12 cellular contexts compared by ENCODE assay signal in the genomic region with DNA sequence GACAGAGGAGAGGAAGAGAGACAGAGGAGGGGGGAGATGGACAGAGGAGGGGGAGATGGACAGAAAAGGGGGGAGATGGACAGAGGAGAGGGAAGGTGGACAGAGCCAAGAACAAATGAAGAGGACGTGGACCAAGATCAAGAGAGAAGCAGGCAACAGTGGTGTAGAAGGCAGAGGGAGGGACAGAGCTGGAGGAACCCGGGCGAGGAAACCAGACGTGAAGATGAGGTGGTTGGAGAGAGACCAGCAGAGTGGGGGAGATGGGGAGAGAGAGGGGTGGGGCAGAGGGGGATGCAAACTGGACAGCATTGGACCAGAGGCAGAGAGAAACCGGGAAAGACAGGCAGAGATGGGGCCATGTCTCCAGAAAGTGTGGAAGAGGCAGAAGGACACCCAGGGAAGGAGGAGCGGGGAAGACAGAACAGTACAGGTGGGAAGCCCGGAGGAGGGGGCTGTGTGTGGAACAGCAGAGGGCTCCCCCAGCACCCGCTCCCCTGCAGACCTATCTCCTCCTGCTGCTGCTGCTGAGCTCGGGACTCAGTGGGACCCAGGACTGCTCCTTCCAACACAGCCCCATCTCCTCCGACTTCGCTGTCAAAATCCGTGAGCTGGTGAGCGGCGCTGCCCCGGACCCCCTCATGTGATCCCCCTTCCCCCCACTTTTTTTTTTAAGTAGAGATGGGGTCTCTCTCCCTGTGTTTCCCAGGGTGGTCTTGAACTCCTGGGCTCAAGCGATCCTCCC. TPM values are rescaled to one million over a fixed set of nuclear protein-coding genes. Genes with fewer than 3 reads are reported as not detected.
A peak's percentile ranks its signal among the peaks of the same experiment; 100 is the strongest.
DNase-seq lines count a peak whose midpoint lies in the region; ATAC-seq, FAIRE-seq and TF ChIP-seq lines count a peak whose summit lies in the region.
"Had no signal": no experiment of that assay in that cellular context is flagged by ENCODE, and none has a peak within 500 bp of the region (broad histone marks: within the 10 kb centered on the region; RNA-seq: fewer than 3 reads in every experiment).

No MANE protein-coding gene starts in this region.

- H3K79me2 ChIP-seq in K562 (ENCODE audit: control insufficient read depth, insufficient read depth, low read length): no peaks in the 10 kb centered on the region
- H3K79me2 ChIP-seq: hepatocyte had no signal

- no peak overlapping the region for H2BK12ac ChIP-seq in neuronal stem cell (ENCODE audit: low read length)

- H3K18ac ChIP-seq in neuronal stem cell (ENCODE audit: low read length): peak overlapping the region; percentile 64

- H4K20me1 ChIP-seq in BLaER1 (no peaks in the 10 kb centered on the region), K562 (replicated peaks; ENCODE audit: control insufficient read depth, insufficient read depth, low read length) (no peaks in the 10 kb centered on the region)

- H3K27me3 Mint-ChIP-seq in HFFc6 (ENCODE audit: insufficient read depth): no peaks in the 10 kb centered on the region

- peak overlapping the region; percentile 89 for H3K4me3 Mint-ChIP-seq in HFFc6

- peak overlapping the region; percentile 89 for H2BK15ac ChIP-seq in neuronal stem cell (ENCODE audit: low read length)

- H3K9me3 ChIP-seq in BLaER1 (no peaks in the 10 kb centered on the region), K562 (replicated peaks; ENCODE audit: control insufficient read depth, insufficient read depth, low read depth, low read length) (no peaks in the 10 kb centered on the region), neuronal stem cell (replicated peaks in 1 of 2; ENCODE audit: control insufficient read depth in 2 of 2, insufficient read depth in 1 of 2, low read depth in 1 of 2, low read length in 2 of 2) (no peaks in the 10 kb centered on the region)
- H3K9me3 ChIP-seq: neutrophil had no signal

- no peak for TF ChIP-seq POLR2A in K562 (conservative IDR thresholded peaks at IDR 0.05)

- no peaks in the 10 kb centered on the region for H3K36me3 Mint-ChIP-seq in HFFc6 (ENCODE audit: low read depth)

- no peak overlapping the region for H4K91ac ChIP-seq in neuronal stem cell (ENCODE audit: low read depth, low read length, poor library complexity)

- no peaks in the 10 kb centered on the region for H3K79me1 ChIP-seq in neuronal stem cell (ENCODE audit: low read depth, low read length)

- no peak overlapping the region for H2BK120ac ChIP-seq in neuronal stem cell (ENCODE audit: low read depth, low read length)

- H3K27ac Mint-ChIP-seq in HFFc6: peak overlapping the region; percentile 84

- H3K4me1 ChIP-seq in BLaER1 (peaks cover 66% of the 10 kb centered on the region), K562 (replicated peaks in 1 of 2; ENCODE audit: control insufficient read depth in 2 of 2, insufficient read depth in 2 of 2, low read length in 2 of 2) (peaks cover 11 to 44% of the 10 kb centered on the region in 2 experiments), neuronal stem cell (ENCODE audit: control insufficient read depth in 2 of 2, insufficient read depth in 1 of 2, low read depth in 1 of 2, low read length in 2 of 2) (peaks cover 2 to 8% of the 10 kb centered on the region in 2 donors)

- H2AK5ac ChIP-seq in neuronal stem cell (ENCODE audit: low read depth, low read length): peak overlapping the region; percentile 35

- peak overlapping the region; percentile 51 for H3K27ac ChIP-seq in BLaER1
- no peak overlapping the region for H3K27ac ChIP-seq in K562 (ENCODE audit: extremely low read depth, low read depth, low read length)
- peak overlapping the region; percentile 56 for H3K27ac ChIP-seq in neuronal stem cell (replicated peaks; ENCODE audit: low read length)
- H3K27ac ChIP-seq in substantia nigra (ENCODE audit: low read depth, low read length, poor library complexity, severe bottlenecking): no peak overlapping the region
- H3K27ac ChIP-seq: hepatocyte, WERI-Rb-1 had no signal

- H4K8ac ChIP-seq in neuronal stem cell (ENCODE audit: low read depth, low read length): no peak overlapping the region

- H2AFZ ChIP-seq in K562 (ENCODE audit: low read depth, low read length) (no peak overlapping the region), neuronal stem cell (ENCODE audit: low read length) (peak overlapping the region; percentile 85)

- POLR2A ChIA-PET in K562 (lab: Yijun Ruan, JAX): interaction anchor here (0.6 to 1.7 kb wide), 5 partner anchors 13 to 146 kb away, joined by 3 to 16 read pairs (median 4); partner anchors contain the start of genes PIH1D1, RPL13A and SLC17A7

- TF ChIP-seq CTCF in HFFc6 (IDR thresholded peaks at IDR 0.05) (no peak), K562 (IDR thresholded peaks at IDR 0.05 in 2 of 3, conservative IDR thresholded peaks at IDR 0.05 in 1 of 3; ENCODE audit: insufficient read depth in 2 of 3, low read depth in 1 of 3, low read length in 3 of 3) (no peak)

- no TSS peak for BruUV-seq in K562 (replicated peaks; lab: Mats Ljungman, UMichigan)

- no peak overlapping the region; the same call in 1 of the 2 replicates for H3K4me3 ChIP-seq in BLaER1
- no peak overlapping the region for H3K4me3 ChIP-seq in K562
- no peak overlapping the region for H3K4me3 ChIP-seq in neuronal stem cell (ENCODE audit: low read length in 2 of 2)

- no peak overlapping the region for H3K23ac ChIP-seq in neuronal stem cell (ENCODE audit: low read depth, low read length, poor library complexity)

- TF ChIP-seq EP300 in K562 (IDR thresholded peaks at IDR 0.05; ENCODE audit: low read length): no peak

- H3K4ac ChIP-seq in neuronal stem cell (ENCODE audit: low read length): no peak overlapping the region

- ATAC-seq in K562: no peak

- no peaks in the 10 kb centered on the region for H3K27me3 ChIP-seq in BLaER1
- no peaks in the 10 kb centered on the region for H3K27me3 ChIP-seq in K562 (ENCODE audit: control insufficient read depth in 2 of 2, insufficient read depth in 2 of 2, low read length in 2 of 2)
- peaks cover 0 to 6% (median 0%) of the 10 kb centered on the region in 3 experiments for H3K27me3 ChIP-seq in neuronal stem cell (ENCODE audit: control insufficient read depth in 3 of 3, insufficient read depth in 3 of 3, low read depth in 1 of 3, low read length in 3 of 3)
- H3K27me3 ChIP-seq: hepatocyte had no signal

- CTCF ChIA-PET in K562 (lab: Yijun Ruan, JAX; ENCODE audit: low intra/inter-chr PET ratio): interaction anchor here (0.9 kb wide), 1 partner anchor 83 kb away, joined by 4 read pairs; no protein-coding TSS in a partner anchor

- H3K9me1 ChIP-seq in K562 (ENCODE audit: control insufficient read depth, insufficient read depth, low read length): no peaks in the 10 kb centered on the region

- no peak for FAIRE-seq in K562 (lab: Jason Lieb, UNC)

- H3K9me3 Mint-ChIP-seq in HFFc6: no peaks in the 10 kb centered on the region

- DNase-seq in HFFc6: no peak
- peak in 1 of 4 experiments; percentile 5 for DNase-seq in K562 (ENCODE audit: extremely low read depth in 1 of 4, low spot score in 3 of 4)
- no peak for DNase-seq in neuronal stem cell (ENCODE audit: low spot score)
- DNase-seq in substantia nigra (lab: John Stamatoyannopoulos, UW): no peak
- DNase-seq in DMS114 treated with DMSO at 0.1 percent for 48 hours (lab: John Stamatoyannopoulos, UW; ENCODE audit: unreplicated experiment): no peak
- no peak for DNase-seq in NCI-H2171 (lab: John Stamatoyannopoulos, UW)
- DNase-seq in HuH-7.5 (ENCODE audit: low spot score): no peak
- DNase-seq: NCI-H1105 had no signal

- in situ Hi-C loops in K562 (cut with MboI): no loop called here

- H2BK5ac ChIP-seq in neuronal stem cell (ENCODE audit: low read length): peak overlapping the region; percentile 87

- peaks cover 29% of the 10 kb centered on the region for H3K4me1 Mint-ChIP-seq in HFFc6 (ENCODE audit: low read depth)

- intact Hi-C loops in K562 (cut with micrococcal nuclease): no loop called here

- no peak for TF ChIP-seq RAD21 in K562 (CRISPR knock-in tag; conservative IDR thresholded peaks at IDR 0.05 in 1 of 2, IDR thresholded peaks at IDR 0.05 in 1 of 2)

- H3K4me2 ChIP-seq in BLaER1 (peak overlapping the region; percentile 95), K562 (ENCODE audit: insufficient read depth, low read length) (peak overlapping the region; percentile 73), neuronal stem cell (ENCODE audit: insufficient read depth, low read length, poor library complexity, severe bottlenecking) (peak overlapping the region; percentile 2)

- peak overlapping the region; percentile 21 for H3K14ac ChIP-seq in neuronal stem cell (ENCODE audit: low read length)

- H3K36me3 ChIP-seq in BLaER1: no peaks in the 10 kb centered on the region
- H3K36me3 ChIP-seq in K562 (ENCODE audit: control insufficient read depth, insufficient read depth, low read length): peaks cover 7% of the 10 kb centered on the region; the same call in 1 of the 3 replicates
- H3K36me3 ChIP-seq in neuronal stem cell (replicated peaks in 1 of 2; ENCODE audit: control insufficient read depth in 2 of 2, insufficient read depth in 2 of 2, low read length in 2 of 2): peaks cover under 1 to 6% of the 10 kb centered on the region in 2 donors
- H3K36me3 ChIP-seq: neutrophil, WERI-Rb-1 had no signal

- WGBS in K562 (ENCODE audit: insufficient coverage, low coverage, missing lambda C conversion rate): 25% methylated on average over 8 of the region's 16 CpGs
- WGBS in neuronal stem cell (ENCODE audit: extremely low coverage in 2 of 2, insufficient read length in 2 of 2, insufficient replicate concordance in 1 of 2), 2 donors: no CpG with 5 or more reads among the region's 16 CpGs

- H3K9ac ChIP-seq in BLaER1: peak overlapping the region; percentile 38; the same call in 1 of the 2 replicates
- H3K9ac ChIP-seq in K562 (ENCODE audit: insufficient read depth in 1 of 2, low read depth in 2 of 2, low read length in 2 of 2): peak overlapping the region in 1 of 2 experiments; percentile 94; a peak in 1 of 4 replicates
- no peak overlapping the region for H3K9ac ChIP-seq in neuronal stem cell (ENCODE audit: low read depth, low read length, poor library complexity)

RNA-seq across cellular contexts. Expression of gene FLT3LG, which starts 1.3 kb away (rescaled TPM):
- 10 to 100 TPM in 2 of 6 experiments, 1 to 10 TPM in 4; 4.9 to 12.5 (median 9.4) TPM for total RNA-seq in HFFc6 (2021; fragmentation: NEBNext Ultra II Directional; extraction: Animal tissue kit (Norgen Biotek cat#: 25700))
- total RNA-seq in K562 (2011; cell fraction: chromatin; rRNA removed; ENCODE audit: low replicate concordance): 5.7 and 5.8 TPM in 2 replicates
- total RNA-seq in K562 (2011; cell fraction: nucleolus; rRNA removed): 3.2 and 4.3 TPM in 2 replicates
- 5.0 and 5.5 TPM in 2 replicates for total RNA-seq in K562 (2011; cell fraction: nucleoplasm; rRNA removed)
- total RNA-seq in K562 (2014; rRNA removed) (0.86 and 2.2 TPM in 2 replicates), K562 (2014; rRNA removed; fragmentation: Illumina TruSeq; extraction: Trizol) (0.35 and 1.1 TPM in 2 replicates), K562 (2015; rRNA removed; fragmentation: Illumina TruSeq; extraction: Trizol) (1.1 and 1.5 TPM in 2 replicates), K562 (2021) (5.0 and 6.4 TPM in 2 replicates)
- polyA plus RNA-seq in K562 (2011; rRNA removed) (1.2 and 2.5 TPM in 2 replicates), K562 (2014; fragmentation: Illumina TruSeq; extraction: Trizol) (1.4 and 3.4 TPM in 2 replicates), K562 (2014; fragmentation: Nextera tagmentation; extraction: Ambion mirVana) (under 1 TPM; 0.31 to 0.49 TPM), K562 (2014; rRNA removed) (2.8 and 4.2 TPM in 2 replicates)
- 1.7 and 5.8 TPM in 2 replicates for polyA plus RNA-seq in K562 (2011; cell fraction: cytosol; rRNA removed)
- polyA plus RNA-seq in K562 (2011; cell fraction: nucleus; rRNA removed): 2.3 and 4.0 TPM in 2 replicates
- polyA plus RNA-seq in K562 (2012): 5.5 and 15.1 TPM in 2 replicates
- polyA minus RNA-seq in K562 (2011; rRNA and poly(A)+ RNA removed): 0.24 and 0.95 TPM in 2 replicates
- 2.0 TPM in 1 of 2 replicates, not detected in the other for polyA minus RNA-seq in K562 (2011; cell fraction: cytosol; rRNA and poly(A)+ RNA removed)
- polyA minus RNA-seq in K562 (2011; cell fraction: nucleus; rRNA and poly(A)+ RNA removed): 0.54 and 1.6 TPM in 2 replicates
- polyA plus RNA-seq in neuronal stem cell (2013, experiment 1 of 2): 2.0 TPM
- 2.1 TPM for polyA plus RNA-seq in neuronal stem cell (2013, experiment 2 of 2)

RNA-seq across cellular contexts. Expression of gene RPL13A, which starts 12.0 kb away (rescaled TPM):
- 1,000 to 10,000 TPM; 2,015 to 2,373 (median 2,179) TPM for total RNA-seq in HFFc6 (2021; fragmentation: NEBNext Ultra II Directional; extraction: Animal tissue kit (Norgen Biotek cat#: 25700))
- total RNA-seq in K562 (2011; cell fraction: chromatin; rRNA removed; ENCODE audit: low replicate concordance): 424 and 920 TPM in 2 replicates
- total RNA-seq in K562 (2011; cell fraction: nucleolus; rRNA removed): 1,992 and 2,335 TPM in 2 replicates
- total RNA-seq in K562 (2011; cell fraction: nucleoplasm; rRNA removed): 1,435 and 2,039 TPM in 2 replicates
- total RNA-seq in K562 (2014; rRNA removed) (4,435 and 4,908 TPM in 2 replicates), K562 (2014; rRNA removed; fragmentation: Illumina TruSeq; extraction: Trizol) (1,693 and 1,744 TPM in 2 replicates), K562 (2015; rRNA removed; fragmentation: Illumina TruSeq; extraction: Trizol) (2,336 and 2,363 TPM in 2 replicates), K562 (2021) (3,484 and 3,598 TPM in 2 replicates)
- polyA plus RNA-seq in K562 (2011; rRNA removed) (3,377 and 4,740 TPM in 2 replicates), K562 (2014; fragmentation: Illumina TruSeq; extraction: Trizol) (2,949 and 2,951 TPM in 2 replicates), K562 (2014; fragmentation: Nextera tagmentation; extraction: Ambion mirVana) (1,000 to 10,000 TPM; 2,516 to 2,665 TPM), K562 (2014; rRNA removed) (5,374 and 5,482 TPM in 2 replicates)
- polyA plus RNA-seq in K562 (2011; cell fraction: cytosol; rRNA removed): 4,156 and 5,491 TPM in 2 replicates
- 2,583 and 2,819 TPM in 2 replicates for polyA plus RNA-seq in K562 (2011; cell fraction: nucleus; rRNA removed)
- 5,015 and 6,183 TPM in 2 replicates for polyA plus RNA-seq in K562 (2012)
- 823 and 942 TPM in 2 replicates for polyA minus RNA-seq in K562 (2011; rRNA and poly(A)+ RNA removed)
- polyA minus RNA-seq in K562 (2011; cell fraction: cytosol; rRNA and poly(A)+ RNA removed): 967 and 1,445 TPM in 2 replicates
- 1,358 and 2,443 TPM in 2 replicates for polyA minus RNA-seq in K562 (2011; cell fraction: nucleus; rRNA and poly(A)+ RNA removed)
- 6,856 TPM for polyA plus RNA-seq in neuronal stem cell (2013, experiment 1 of 2)
- polyA plus RNA-seq in neuronal stem cell (2013, experiment 2 of 2): 6,819 TPM

RNA-seq across cellular contexts. Expression of gene RPS11, which starts 20.9 kb away (rescaled TPM):
- 1,000 to 10,000 TPM; 1,343 to 1,545 (median 1,429) TPM for total RNA-seq in HFFc6 (2021; fragmentation: NEBNext Ultra II Directional; extraction: Animal tissue kit (Norgen Biotek cat#: 25700))
- total RNA-seq in K562 (2011; cell fraction: chromatin; rRNA removed; ENCODE audit: low replicate concordance): 240 and 424 TPM in 2 replicates
- 713 and 872 TPM in 2 replicates for total RNA-seq in K562 (2011; cell fraction: nucleolus; rRNA removed)
- 819 and 1,369 TPM in 2 replicates for total RNA-seq in K562 (2011; cell fraction: nucleoplasm; rRNA removed)
- 4,429 and 4,457 TPM in 2 replicates for total RNA-seq in K562 (2014; rRNA removed)
- total RNA-seq in K562 (2014; rRNA removed; fragmentation: Illumina TruSeq; extraction: Trizol): 3,727 and 4,095 TPM in 2 replicates
- 4,584 and 4,811 TPM in 2 replicates for total RNA-seq in K562 (2015; rRNA removed; fragmentation: Illumina TruSeq; extraction: Trizol)
- total RNA-seq in K562 (2021): 2,569 and 2,586 TPM in 2 replicates
- polyA plus RNA-seq in K562 (2011; rRNA removed): 3,634 and 4,412 TPM in 2 replicates
- polyA plus RNA-seq in K562 (2011; cell fraction: cytosol; rRNA removed): 6,629 and 8,365 TPM in 2 replicates
- polyA plus RNA-seq in K562 (2011; cell fraction: nucleus; rRNA removed): 1,560 and 2,176 TPM in 2 replicates
- 4,370 and 4,381 TPM in 2 replicates for polyA plus RNA-seq in K562 (2012)
- polyA plus RNA-seq in K562 (2014; fragmentation: Illumina TruSeq; extraction: Trizol): 9,049 and 9,152 TPM in 2 replicates
- polyA plus RNA-seq in K562 (2014; fragmentation: Nextera tagmentation; extraction: Ambion mirVana): 1,000 to 10,000 TPM; 3,635 to 4,338 TPM
- 4,533 and 5,388 TPM in 2 replicates for polyA plus RNA-seq in K562 (2014; rRNA removed)
- polyA minus RNA-seq in K562 (2011; rRNA and poly(A)+ RNA removed): 1,200 and 1,243 TPM in 2 replicates
- 776 and 786 TPM in 2 replicates for polyA minus RNA-seq in K562 (2011; cell fraction: cytosol; rRNA and poly(A)+ RNA removed)
- 241 and 515 TPM in 2 replicates for polyA minus RNA-seq in K562 (2011; cell fraction: nucleus; rRNA and poly(A)+ RNA removed)
- 5,708 TPM for polyA plus RNA-seq in neuronal stem cell (2013, experiment 1 of 2)
- 5,584 TPM for polyA plus RNA-seq in neuronal stem cell (2013, experiment 2 of 2)

RNA-seq across cellular contexts. Expression of gene ALDH16A1, which starts 22.3 kb away (rescaled TPM):
- 10 to 100 TPM; 13.9 to 23.0 (median 19.8) TPM for total RNA-seq in HFFc6 (2021; fragmentation: NEBNext Ultra II Directional; extraction: Animal tissue kit (Norgen Biotek cat#: 25700))
- 12.5 and 54.5 TPM in 2 replicates for total RNA-seq in K562 (2011; cell fraction: chromatin; rRNA removed; ENCODE audit: low replicate concordance)
- 31.5 and 38.2 TPM in 2 replicates for total RNA-seq in K562 (2011; cell fraction: nucleolus; rRNA removed)
- 31.5 and 34.9 TPM in 2 replicates for total RNA-seq in K562 (2011; cell fraction: nucleoplasm; rRNA removed)
- total RNA-seq in K562 (2014; rRNA removed) (46.2 and 52.2 TPM in 2 replicates), K562 (2014; rRNA removed; fragmentation: Illumina TruSeq; extraction: Trizol) (2.1 and 2.4 TPM in 2 replicates), K562 (2015; rRNA removed; fragmentation: Illumina TruSeq; extraction: Trizol) (17.0 and 18.6 TPM in 2 replicates), K562 (2021) (36.9 and 40.3 TPM in 2 replicates)
- polyA plus RNA-seq in K562 (2011; rRNA removed) (7.6 and 12.4 TPM in 2 replicates), K562 (2014; fragmentation: Illumina TruSeq; extraction: Trizol) (2.2 and 8.9 TPM in 2 replicates), K562 (2014; fragmentation: Nextera tagmentation; extraction: Ambion mirVana) (1 to 10 TPM; 2.8 to 3.3 TPM), K562 (2014; rRNA removed) (29.7 and 31.7 TPM in 2 replicates)
- 14.7 and 45.1 TPM in 2 replicates for polyA plus RNA-seq in K562 (2011; cell fraction: cytosol; rRNA removed)
- polyA plus RNA-seq in K562 (2011; cell fraction: nucleus; rRNA removed): 30.5 and 50.7 TPM in 2 replicates
- 26.1 and 43.4 TPM in 2 replicates for polyA plus RNA-seq in K562 (2012)
- polyA minus RNA-seq in K562 (2011; rRNA and poly(A)+ RNA removed): 3.5 and 5.4 TPM in 2 replicates
- polyA minus RNA-seq in K562 (2011; cell fraction: cytosol; rRNA and poly(A)+ RNA removed): 22.0 and 25.8 TPM in 2 replicates
- 6.6 and 9.0 TPM in 2 replicates for polyA minus RNA-seq in K562 (2011; cell fraction: nucleus; rRNA and poly(A)+ RNA removed)
- polyA plus RNA-seq in neuronal stem cell (2013, experiment 1 of 2): 10.8 TPM
- 11.4 TPM for polyA plus RNA-seq in neuronal stem cell (2013, experiment 2 of 2)

RNA-seq across cellular contexts. Expression of gene PIH1D1, which starts 23.7 kb away (rescaled TPM):
- total RNA-seq in HFFc6 (2021; fragmentation: NEBNext Ultra II Directional; extraction: Animal tissue kit (Norgen Biotek cat#: 25700)): 10 to 100 TPM; 55.8 to 65.6 (median 57.5) TPM
- 153 and 228 TPM in 2 replicates for total RNA-seq in K562 (2011; cell fraction: chromatin; rRNA removed; ENCODE audit: low replicate concordance)
- total RNA-seq in K562 (2011; cell fraction: nucleolus; rRNA removed): 123 and 143 TPM in 2 replicates
- 145 and 152 TPM in 2 replicates for total RNA-seq in K562 (2011; cell fraction: nucleoplasm; rRNA removed)
- 224 and 233 TPM in 2 replicates for total RNA-seq in K562 (2014; rRNA removed)
- 102 and 112 TPM in 2 replicates for total RNA-seq in K562 (2014; rRNA removed; fragmentation: Illumina TruSeq; extraction: Trizol)
- 120 and 125 TPM in 2 replicates for total RNA-seq in K562 (2015; rRNA removed; fragmentation: Illumina TruSeq; extraction: Trizol)
- 161 and 164 TPM in 2 replicates for total RNA-seq in K562 (2021)
- 137 and 156 TPM in 2 replicates for polyA plus RNA-seq in K562 (2011; rRNA removed)
- 171 and 200 TPM in 2 replicates for polyA plus RNA-seq in K562 (2011; cell fraction: cytosol; rRNA removed)
- polyA plus RNA-seq in K562 (2011; cell fraction: nucleus; rRNA removed): 229 and 274 TPM in 2 replicates
- polyA plus RNA-seq in K562 (2012): 153 and 156 TPM in 2 replicates
- 137 and 156 TPM in 2 replicates for polyA plus RNA-seq in K562 (2014; fragmentation: Illumina TruSeq; extraction: Trizol)
- 10 to 100 TPM; 26.5 to 48.0 TPM for polyA plus RNA-seq in K562 (2014; fragmentation: Nextera tagmentation; extraction: Ambion mirVana)
- 199 and 221 TPM in 2 replicates for polyA plus RNA-seq in K562 (2014; rRNA removed)
- polyA minus RNA-seq in K562 (2011; rRNA and poly(A)+ RNA removed): 105 and 146 TPM in 2 replicates
- polyA minus RNA-seq in K562 (2011; cell fraction: cytosol; rRNA and poly(A)+ RNA removed): 63.5 and 65.9 TPM in 2 replicates
- 52.0 and 62.1 TPM in 2 replicates for polyA minus RNA-seq in K562 (2011; cell fraction: nucleus; rRNA and poly(A)+ RNA removed)
- 94.4 TPM for polyA plus RNA-seq in neuronal stem cell (2013, experiment 1 of 2)
- 94.2 TPM for polyA plus RNA-seq in neuronal stem cell (2013, experiment 2 of 2)

Comparison
In these comparisons a context has a peak if more than half of its experiments do, and no peak if none do; other contexts are left out.
1. H3K27ac ChIP-seq: peak in BLaER1 (single experiment) and neuronal stem cell (single experiment); none in K562 (single experiment) and substantia nigra (single experiment).
2. H3K4me2 ChIP-seq: peak in every context shown above with its lines; median percentile 95 in BLaER1; 73 in K562; 2 in neuronal stem cell.